In the genomic region with DNA sequence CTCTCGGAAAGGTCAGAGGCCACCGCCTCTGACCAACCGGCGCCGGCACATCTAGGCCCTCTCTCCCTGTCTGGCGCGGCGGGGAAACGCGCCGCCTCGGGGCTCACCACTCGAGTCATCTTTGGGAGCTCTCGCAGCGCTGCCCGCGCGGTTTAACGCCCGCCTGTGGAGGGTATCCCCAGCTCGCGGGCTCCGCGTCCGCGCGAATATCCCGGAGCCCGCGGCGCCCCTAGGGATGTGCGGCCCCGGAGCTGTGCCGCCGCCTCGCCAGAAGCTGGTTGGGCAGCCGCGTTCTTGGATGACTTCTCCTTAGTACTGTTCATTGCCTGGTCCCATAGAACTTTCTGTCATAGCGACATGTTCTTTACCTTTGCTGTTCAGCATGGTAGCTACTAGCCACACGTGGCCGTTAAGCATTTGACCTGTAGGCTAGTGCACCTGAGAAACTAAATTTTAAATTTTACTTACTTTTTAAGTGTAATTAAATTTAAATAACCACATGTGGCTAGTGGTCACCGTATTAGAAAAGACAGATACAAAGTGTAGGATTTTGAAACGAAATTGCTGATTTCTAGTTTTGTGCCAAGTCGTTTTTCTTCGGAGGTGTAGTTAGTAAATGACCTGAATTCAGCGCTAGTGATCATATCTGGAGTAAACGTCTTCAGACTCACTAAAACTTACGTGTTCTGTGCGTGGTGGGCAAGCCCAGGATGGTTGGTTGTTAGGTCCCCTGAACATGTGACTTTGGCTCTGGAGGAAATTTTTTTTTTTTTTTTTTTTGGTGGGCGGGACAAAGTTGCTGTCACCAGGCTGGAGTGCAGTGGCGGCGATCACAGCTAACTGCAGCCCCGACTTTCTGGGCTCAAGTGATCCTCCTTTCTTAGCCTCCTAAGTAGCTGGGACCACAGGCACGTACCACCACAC, we compare ENCODE assay signal across 8 cellular contexts. TPM values are rescaled to one million over a fixed set of nuclear protein-coding genes. Genes with fewer than 3 reads are reported as not detected.
DNase-seq lines count a peak whose midpoint lies in the region; ATAC-seq and TF ChIP-seq lines count a peak whose summit lies in the region.

No MANE protein-coding gene starts in this region.

- H3K27ac ChIP-seq in prostate gland, result peak overlapping the region; percentile 92 to 95

- H3K36me3 Mint-ChIP-seq in activated naive CD4-positive, alpha-beta T cell treated with anti-CD3 and anti-CD28 coated beads, Interleukin-2, amount 10 ng/mL, durations not matched to agents 7 days and 5 days, result peaks cover 20% of the 10 kb centered on the region

- no peak for TF ChIP-seq CTCF in prostate gland (IDR thresholded peaks at IDR 0.05)

- no peaks in the 10 kb centered on the region for H3K4me1 ChIP-seq in prostate gland (replicated peaks)

- peak overlapping the region; percentile 71 to 80 for H3K4me3 ChIP-seq in prostate gland

- peaks cover 36% of the 10 kb centered on the region for H3K4me1 Mint-ChIP-seq in activated naive CD4-positive, alpha-beta T cell treated with anti-CD3 and anti-CD28 coated beads, Interleukin-2, amount 10 ng/mL, durations not matched to agents 7 days and 5 days

- no peaks in the 10 kb centered on the region for H3K9me3 Mint-ChIP-seq in activated naive CD4-positive, alpha-beta T cell treated with anti-CD3 and anti-CD28 coated beads, Interleukin-2, amount 10 ng/mL, durations not matched to agents 7 days and 5 days

- DNase-seq in AG08395 (ENCODE audit: low spot score) (peak; percentile 59), cardiac septum (ENCODE audit: low spot score) (peak; percentile 78), prostate gland (ENCODE audit: low spot score) (peak; percentile 5), SHP77 treated with DMSO at 0.1 percent for 48 hours (lab: John Stamatoyannopoulos, UW) (no peak)
- peak; percentile 70 for DNase-seq in activated naive CD4-positive, alpha-beta T cell treated with anti-CD3 and anti-CD28 coated beads, Interleukin-2, amount 10 ng/mL, durations not matched to agents 7 days and 5 days

- H3K27me3 Mint-ChIP-seq in activated naive CD4-positive, alpha-beta T cell treated with anti-CD3 and anti-CD28 coated beads, Interleukin-2, amount 10 ng/mL, durations not matched to agents 7 days and 5 days, result peaks cover 3% of the 10 kb centered on the region

- under 1% methylated on average over 54 of the region's 54 CpGs for WGBS in prostate gland

- peak overlapping the region; percentile 100 for H3K27ac Mint-ChIP-seq in activated naive CD4-positive, alpha-beta T cell treated with anti-CD3 and anti-CD28 coated beads, Interleukin-2, amount 10 ng/mL, durations not matched to agents 7 days and 5 days

- TF ChIP-seq POLR2A in Raji (IDR thresholded peaks at IDR 0.05; ENCODE audit: insufficient read depth, low read depth, low read length) (peak; percentile 67), prostate gland (IDR thresholded peaks at IDR 0.05) (no peak)

- CTCF ChIA-PET in activated naive CD4-positive, alpha-beta T cell treated with anti-CD3 and anti-CD28 coated beads, Interleukin-2, amount 10 ng/mL, durations not matched to agents 7 days and 5 days (lab: Charles Lee), result interaction anchor here (0.7 to 2.7 kb wide), 10 partner anchors 9 to 588 kb away, joined by 3 to 16 read pairs (median 3); a partner anchor contains a TSS

- peak; percentile 11 for ATAC-seq in GM19023 (IDR thresholded peaks at IDR 0.05; ENCODE audit: unreplicated experiment)
- peak; percentile 19 for ATAC-seq in HG03432 (IDR thresholded peaks at IDR 0.05; ENCODE audit: unreplicated experiment)

- no peaks in the 10 kb centered on the region for H3K27me3 ChIP-seq in prostate gland (replicated peaks; ENCODE audit: insufficient read depth)

- no peaks in the 10 kb centered on the region for H3K36me3 ChIP-seq in prostate gland

- intact Hi-C loops in cardiac septum (cut with DNase I) (loop anchor here (2.0 to 5.0 kb wide), 4 partner anchors 21 to 177 kb away; a partner anchor contains a TSS), prostate gland (cut with DNase I) (loop anchor here (5.0 kb wide), 1 partner anchor 88 kb away; a partner anchor contains a TSS)

- H3K4me3 Mint-ChIP-seq in activated naive CD4-positive, alpha-beta T cell treated with anti-CD3 and anti-CD28 coated beads, Interleukin-2, amount 10 ng/mL, durations not matched to agents 7 days and 5 days, result peak overlapping the region; percentile 95

- H3K9me3 ChIP-seq in prostate gland, result no peaks in the 10 kb centered on the region

RNA-seq across cellular contexts. Expression of a gene that starts 0.8 kb away (rescaled TPM):
- total RNA-seq in cardiac septum, result 121 TPM
- total RNA-seq in prostate gland, result 100 to 1,000 TPM in 1 of 2 donors, 10 to 100 TPM in 1; 70.9 to 125 TPM

RNA-seq across cellular contexts. Expression of a gene that starts 20.8 kb away (rescaled TPM):
- total RNA-seq in cardiac septum (36.7 TPM), prostate gland (10 to 100 TPM; 12.2 to 14.8 TPM)
